Comparison of ENCODE assay signal across 1 cellular context in the genomic region with DNA sequence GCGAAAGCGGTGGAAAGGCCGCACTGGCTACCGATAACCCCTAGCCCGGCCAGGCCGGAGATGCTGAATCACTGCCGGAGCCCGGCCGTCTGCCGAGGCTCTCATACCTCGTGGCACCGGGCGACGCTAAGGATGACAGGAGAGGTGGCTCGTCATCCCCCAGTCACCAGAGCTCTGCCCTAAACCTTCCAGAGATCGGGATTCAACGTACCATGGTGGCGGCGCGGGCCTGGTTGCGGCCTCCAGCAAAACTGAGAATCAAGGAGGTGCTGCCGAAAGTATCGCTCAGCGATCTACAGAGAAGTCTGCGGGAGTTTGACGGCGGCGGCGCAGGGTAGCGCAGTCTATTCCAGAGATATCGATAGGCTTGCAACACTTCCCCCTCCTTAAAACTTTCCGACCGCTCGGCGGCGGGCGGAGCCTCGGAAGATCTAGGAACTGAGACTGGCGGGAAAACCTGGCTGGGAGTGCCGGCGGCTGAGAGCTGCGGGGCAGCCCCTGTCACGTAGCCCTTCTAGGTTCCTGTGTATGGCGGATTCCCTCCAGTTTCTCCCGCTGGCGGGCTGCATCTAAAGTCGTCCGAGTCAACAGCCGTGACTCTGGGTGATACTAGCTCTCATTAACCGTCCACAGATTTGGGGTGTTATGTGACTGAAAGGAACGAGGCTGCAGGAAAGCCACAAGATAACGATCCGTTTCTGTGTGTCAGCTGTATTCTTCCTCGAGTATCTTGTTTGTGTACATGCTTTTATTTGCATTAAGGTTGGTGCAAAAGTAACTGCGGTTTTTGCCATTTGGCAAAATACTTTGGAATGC.
A peak's percentile ranks its signal among the peaks of the same experiment; 100 is the strongest.
TF ChIP-seq lines count a peak whose summit lies in the region.

A gene (minus strand): TSS at position 301 of the 816 bp plus-strand sequence. CDS start 87 bp downstream, at position 214.

TF ChIP-seq in HepG2, 621 proteins besides CTCF, POLR2A, EP300 and RAD21 (continued from another document and continues in another):
- TF ChIP-seq ZNF484 (CRISPR knock-in tag; IDR thresholded peaks at IDR 0.05; ENCODE audit: borderline replicate concordance, low read depth) (no peak), POLR2AphosphoS5 (IDR thresholded peaks at IDR 0.05; ENCODE audit: low read depth, low read length) (peak; percentile 80), CAMTA2 (CRISPR knock-in tag; IDR thresholded peaks at IDR 0.05; ENCODE audit: borderline replicate concordance) (0 out of 2 replicates have a peak, but pooled peaks have one; percentile 44), NCOA2 (CRISPR knock-in tag; IDR thresholded peaks at IDR 0.05) (peak; percentile 38), SPEN (CRISPR knock-in tag; IDR thresholded peaks at IDR 0.05; ENCODE audit: low read depth) (peak; percentile 95), CHCHD3 (CRISPR knock-in tag; IDR thresholded peaks at IDR 0.05) (peak; percentile 31; the same call in 1 of the 2 replicates), NCOA5 (CRISPR knock-in tag; IDR thresholded peaks at IDR 0.05) (no peak), CEBPB (IDR thresholded peaks at IDR 0.05; ENCODE audit: borderline replicate concordance, low read depth, low read length) (peak; percentile 94), ZNF232 (CRISPR knock-in tag; IDR thresholded peaks at IDR 0.05; ENCODE audit: borderline replicate concordance) (peak; percentile 78; the same call in 1 of the 2 replicates), AHR (CRISPR knock-in tag; IDR thresholded peaks at IDR 0.05) (peak; percentile 55; the same call in 1 of the 2 replicates), THYN1 (CRISPR knock-in tag; IDR thresholded peaks at IDR 0.05; ENCODE audit: borderline replicate concordance, low read depth) (0 out of 2 replicates have a peak, but pooled peaks have one; percentile 31), SP2 (CRISPR knock-in tag; IDR thresholded peaks at IDR 0.05) (no peak), TAF1 (CRISPR knock-in tag; IDR thresholded peaks at IDR 0.05) (peak; percentile 83; the same call in 1 of the 2 replicates), ZBTB7A (CRISPR knock-in tag; IDR thresholded peaks at IDR 0.05) (no peak; the same call in 1 of the 2 replicates), U2AF2 (IDR thresholded peaks at IDR 0.05; ENCODE audit: low read depth, low read length) (no peak), RFXAP (CRISPR knock-in tag; IDR thresholded peaks at IDR 0.05; ENCODE audit: borderline replicate concordance) (peak; percentile 84; the same call in 1 of the 2 replicates), ZNF83 (CRISPR knock-in tag; IDR thresholded peaks at IDR 0.05; ENCODE audit: borderline replicate concordance) (0 out of 2 replicates have a peak, but pooled peaks have one; percentile 21), ZNF839 (CRISPR knock-in tag; IDR thresholded peaks at IDR 0.05; ENCODE audit: borderline replicate concordance) (no peak), ZNF660 (CRISPR knock-in tag; IDR thresholded peaks at IDR 0.05; ENCODE audit: borderline replicate concordance, low read depth) (no peak), MEIS2 (CRISPR knock-in tag; IDR thresholded peaks at IDR 0.05) (no peak; the same call in 1 of the 2 replicates), ZFX (CRISPR knock-in tag; IDR thresholded peaks at IDR 0.05; ENCODE audit: low read depth) (peak; percentile 99), ZC3H4 (CRISPR knock-in tag; IDR thresholded peaks at IDR 0.05; ENCODE audit: borderline replicate concordance) (no peak)
- TF ChIP-seq, protein P1, sequence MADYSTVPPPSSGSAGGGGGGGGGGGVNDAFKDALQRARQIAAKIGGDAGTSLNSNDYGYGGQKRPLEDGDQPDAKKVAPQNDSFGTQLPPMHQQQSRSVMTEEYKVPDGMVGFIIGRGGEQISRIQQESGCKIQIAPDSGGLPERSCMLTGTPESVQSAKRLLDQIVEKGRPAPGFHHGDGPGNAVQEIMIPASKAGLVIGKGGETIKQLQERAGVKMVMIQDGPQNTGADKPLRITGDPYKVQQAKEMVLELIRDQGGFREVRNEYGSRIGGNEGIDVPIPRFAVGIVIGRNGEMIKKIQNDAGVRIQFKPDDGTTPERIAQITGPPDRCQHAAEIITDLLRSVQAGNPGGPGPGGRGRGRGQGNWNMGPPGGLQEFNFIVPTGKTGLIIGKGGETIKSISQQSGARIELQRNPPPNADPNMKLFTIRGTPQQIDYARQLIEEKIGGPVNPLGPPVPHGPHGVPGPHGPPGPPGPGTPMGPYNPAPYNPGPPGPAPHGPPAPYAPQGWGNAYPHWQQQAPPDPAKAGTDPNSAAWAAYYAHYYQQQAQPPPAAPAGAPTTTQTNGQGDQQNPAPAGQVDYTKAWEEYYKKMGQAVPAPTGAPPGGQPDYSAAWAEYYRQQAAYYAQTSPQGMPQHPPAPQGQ (CRISPR knock-in tag; IDR thresholded peaks at IDR 0.05; ENCODE audit: borderline replicate concordance), result no peak
- TF ChIP-seq, protein P2, sequence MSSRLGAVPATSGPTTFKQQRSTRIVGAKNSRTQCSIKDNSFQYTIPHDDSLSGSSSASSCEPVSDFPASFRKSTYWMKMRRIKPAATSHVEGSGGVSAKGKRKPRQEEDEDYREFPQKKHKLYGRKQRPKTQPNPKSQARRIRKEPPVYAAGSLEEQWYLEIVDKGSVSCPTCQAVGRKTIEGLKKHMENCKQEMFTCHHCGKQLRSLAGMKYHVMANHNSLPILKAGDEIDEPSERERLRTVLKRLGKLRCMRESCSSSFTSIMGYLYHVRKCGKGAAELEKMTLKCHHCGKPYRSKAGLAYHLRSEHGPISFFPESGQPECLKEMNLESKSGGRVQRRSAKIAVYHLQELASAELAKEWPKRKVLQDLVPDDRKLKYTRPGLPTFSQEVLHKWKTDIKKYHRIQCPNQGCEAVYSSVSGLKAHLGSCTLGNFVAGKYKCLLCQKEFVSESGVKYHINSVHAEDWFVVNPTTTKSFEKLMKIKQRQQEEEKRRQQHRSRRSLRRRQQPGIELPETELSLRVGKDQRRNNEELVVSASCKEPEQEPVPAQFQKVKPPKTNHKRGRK (CRISPR knock-in tag; IDR thresholded peaks at IDR 0.05), result no peak
- TF ChIP-seq, protein P3, sequence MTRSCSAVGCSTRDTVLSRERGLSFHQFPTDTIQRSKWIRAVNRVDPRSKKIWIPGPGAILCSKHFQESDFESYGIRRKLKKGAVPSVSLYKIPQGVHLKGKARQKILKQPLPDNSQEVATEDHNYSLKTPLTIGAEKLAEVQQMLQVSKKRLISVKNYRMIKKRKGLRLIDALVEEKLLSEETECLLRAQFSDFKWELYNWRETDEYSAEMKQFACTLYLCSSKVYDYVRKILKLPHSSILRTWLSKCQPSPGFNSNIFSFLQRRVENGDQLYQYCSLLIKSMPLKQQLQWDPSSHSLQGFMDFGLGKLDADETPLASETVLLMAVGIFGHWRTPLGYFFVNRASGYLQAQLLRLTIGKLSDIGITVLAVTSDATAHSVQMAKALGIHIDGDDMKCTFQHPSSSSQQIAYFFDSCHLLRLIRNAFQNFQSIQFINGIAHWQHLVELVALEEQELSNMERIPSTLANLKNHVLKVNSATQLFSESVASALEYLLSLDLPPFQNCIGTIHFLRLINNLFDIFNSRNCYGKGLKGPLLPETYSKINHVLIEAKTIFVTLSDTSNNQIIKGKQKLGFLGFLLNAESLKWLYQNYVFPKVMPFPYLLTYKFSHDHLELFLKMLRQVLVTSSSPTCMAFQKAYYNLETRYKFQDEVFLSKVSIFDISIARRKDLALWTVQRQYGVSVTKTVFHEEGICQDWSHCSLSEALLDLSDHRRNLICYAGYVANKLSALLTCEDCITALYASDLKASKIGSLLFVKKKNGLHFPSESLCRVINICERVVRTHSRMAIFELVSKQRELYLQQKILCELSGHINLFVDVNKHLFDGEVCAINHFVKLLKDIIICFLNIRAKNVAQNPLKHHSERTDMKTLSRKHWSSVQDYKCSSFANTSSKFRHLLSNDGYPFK (CRISPR knock-in tag; IDR thresholded peaks at IDR 0.05; ENCODE audit: borderline replicate concordance), result peak; percentile 91; the same call in 1 of the 2 replicates
- TF ChIP-seq, protein P4, sequence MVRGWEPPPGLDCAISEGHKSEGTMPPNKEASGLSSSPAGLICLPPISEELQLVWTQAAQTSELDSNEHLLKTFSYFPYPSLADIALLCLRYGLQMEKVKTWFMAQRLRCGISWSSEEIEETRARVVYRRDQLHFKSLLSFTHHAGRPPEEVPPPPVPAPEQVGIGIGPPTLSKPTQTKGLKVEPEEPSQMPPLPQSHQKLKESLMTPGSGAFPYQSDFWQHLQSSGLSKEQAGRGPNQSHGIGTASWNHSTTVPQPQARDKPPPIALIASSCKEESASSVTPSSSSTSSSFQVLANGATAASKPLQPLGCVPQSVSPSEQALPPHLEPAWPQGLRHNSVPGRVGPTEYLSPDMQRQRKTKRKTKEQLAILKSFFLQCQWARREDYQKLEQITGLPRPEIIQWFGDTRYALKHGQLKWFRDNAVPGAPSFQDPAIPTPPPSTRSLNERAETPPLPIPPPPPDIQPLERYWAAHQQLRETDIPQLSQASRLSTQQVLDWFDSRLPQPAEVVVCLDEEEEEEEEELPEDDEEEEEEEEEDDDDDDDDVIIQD (CRISPR knock-in tag; IDR thresholded peaks at IDR 0.05; ENCODE audit: low read depth), result peak; percentile 72; the same call in 1 of the 2 replicates
- TF ChIP-seq, protein P5, sequence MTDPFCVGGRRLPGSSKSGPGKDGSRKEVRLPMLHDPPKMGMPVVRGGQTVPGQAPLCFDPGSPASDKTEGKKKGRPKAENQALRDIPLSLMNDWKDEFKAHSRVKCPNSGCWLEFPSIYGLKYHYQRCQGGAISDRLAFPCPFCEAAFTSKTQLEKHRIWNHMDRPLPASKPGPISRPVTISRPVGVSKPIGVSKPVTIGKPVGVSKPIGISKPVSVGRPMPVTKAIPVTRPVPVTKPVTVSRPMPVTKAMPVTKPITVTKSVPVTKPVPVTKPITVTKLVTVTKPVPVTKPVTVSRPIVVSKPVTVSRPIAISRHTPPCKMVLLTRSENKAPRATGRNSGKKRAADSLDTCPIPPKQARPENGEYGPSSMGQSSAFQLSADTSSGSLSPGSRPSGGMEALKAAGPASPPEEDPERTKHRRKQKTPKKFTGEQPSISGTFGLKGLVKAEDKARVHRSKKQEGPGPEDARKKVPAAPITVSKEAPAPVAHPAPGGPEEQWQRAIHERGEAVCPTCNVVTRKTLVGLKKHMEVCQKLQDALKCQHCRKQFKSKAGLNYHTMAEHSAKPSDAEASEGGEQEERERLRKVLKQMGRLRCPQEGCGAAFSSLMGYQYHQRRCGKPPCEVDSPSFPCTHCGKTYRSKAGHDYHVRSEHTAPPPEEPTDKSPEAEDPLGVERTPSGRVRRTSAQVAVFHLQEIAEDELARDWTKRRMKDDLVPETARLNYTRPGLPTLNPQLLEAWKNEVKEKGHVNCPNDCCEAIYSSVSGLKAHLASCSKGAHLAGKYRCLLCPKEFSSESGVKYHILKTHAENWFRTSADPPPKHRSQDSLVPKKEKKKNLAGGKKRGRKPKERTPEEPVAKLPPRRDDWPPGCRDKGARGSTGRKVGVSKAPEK (CRISPR knock-in tag; IDR thresholded peaks at IDR 0.05; ENCODE audit: borderline replicate concordance), result no peak
- TF ChIP-seq, protein P6, sequence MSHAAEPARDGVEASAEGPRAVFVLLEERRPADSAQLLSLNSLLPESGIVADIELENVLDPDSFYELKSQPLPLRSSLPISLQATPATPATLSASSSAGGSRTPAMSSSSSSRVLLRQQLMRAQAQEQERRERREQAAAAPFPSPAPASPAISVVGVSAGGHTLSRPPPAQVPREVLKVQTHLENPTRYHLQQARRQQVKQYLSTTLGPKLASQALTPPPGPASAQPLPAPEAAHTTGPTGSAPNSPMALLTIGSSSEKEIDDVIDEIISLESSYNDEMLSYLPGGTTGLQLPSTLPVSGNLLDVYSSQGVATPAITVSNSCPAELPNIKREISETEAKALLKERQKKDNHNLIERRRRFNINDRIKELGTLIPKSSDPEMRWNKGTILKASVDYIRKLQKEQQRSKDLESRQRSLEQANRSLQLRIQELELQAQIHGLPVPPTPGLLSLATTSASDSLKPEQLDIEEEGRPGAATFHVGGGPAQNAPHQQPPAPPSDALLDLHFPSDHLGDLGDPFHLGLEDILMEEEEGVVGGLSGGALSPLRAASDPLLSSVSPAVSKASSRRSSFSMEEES (CRISPR knock-in tag; IDR thresholded peaks at IDR 0.05), result 0 out of 2 replicates have a peak, but pooled peaks have one; percentile 34
- TF ChIP-seq, protein P7, sequence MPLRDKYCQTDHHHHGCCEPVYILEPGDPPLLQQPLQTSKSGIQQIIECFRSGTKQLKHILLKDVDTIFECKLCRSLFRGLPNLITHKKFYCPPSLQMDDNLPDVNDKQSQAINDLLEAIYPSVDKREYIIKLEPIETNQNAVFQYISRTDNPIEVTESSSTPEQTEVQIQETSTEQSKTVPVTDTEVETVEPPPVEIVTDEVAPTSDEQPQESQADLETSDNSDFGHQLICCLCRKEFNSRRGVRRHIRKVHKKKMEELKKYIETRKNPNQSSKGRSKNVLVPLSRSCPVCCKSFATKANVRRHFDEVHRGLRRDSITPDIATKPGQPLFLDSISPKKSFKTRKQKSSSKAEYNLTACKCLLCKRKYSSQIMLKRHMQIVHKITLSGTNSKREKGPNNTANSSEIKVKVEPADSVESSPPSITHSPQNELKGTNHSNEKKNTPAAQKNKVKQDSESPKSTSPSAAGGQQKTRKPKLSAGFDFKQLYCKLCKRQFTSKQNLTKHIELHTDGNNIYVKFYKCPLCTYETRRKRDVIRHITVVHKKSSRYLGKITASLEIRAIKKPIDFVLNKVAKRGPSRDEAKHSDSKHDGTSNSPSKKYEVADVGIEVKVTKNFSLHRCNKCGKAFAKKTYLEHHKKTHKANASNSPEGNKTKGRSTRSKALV (CRISPR knock-in tag; IDR thresholded peaks at IDR 0.05), result peak; percentile 73
- TF ChIP-seq, protein P8, sequence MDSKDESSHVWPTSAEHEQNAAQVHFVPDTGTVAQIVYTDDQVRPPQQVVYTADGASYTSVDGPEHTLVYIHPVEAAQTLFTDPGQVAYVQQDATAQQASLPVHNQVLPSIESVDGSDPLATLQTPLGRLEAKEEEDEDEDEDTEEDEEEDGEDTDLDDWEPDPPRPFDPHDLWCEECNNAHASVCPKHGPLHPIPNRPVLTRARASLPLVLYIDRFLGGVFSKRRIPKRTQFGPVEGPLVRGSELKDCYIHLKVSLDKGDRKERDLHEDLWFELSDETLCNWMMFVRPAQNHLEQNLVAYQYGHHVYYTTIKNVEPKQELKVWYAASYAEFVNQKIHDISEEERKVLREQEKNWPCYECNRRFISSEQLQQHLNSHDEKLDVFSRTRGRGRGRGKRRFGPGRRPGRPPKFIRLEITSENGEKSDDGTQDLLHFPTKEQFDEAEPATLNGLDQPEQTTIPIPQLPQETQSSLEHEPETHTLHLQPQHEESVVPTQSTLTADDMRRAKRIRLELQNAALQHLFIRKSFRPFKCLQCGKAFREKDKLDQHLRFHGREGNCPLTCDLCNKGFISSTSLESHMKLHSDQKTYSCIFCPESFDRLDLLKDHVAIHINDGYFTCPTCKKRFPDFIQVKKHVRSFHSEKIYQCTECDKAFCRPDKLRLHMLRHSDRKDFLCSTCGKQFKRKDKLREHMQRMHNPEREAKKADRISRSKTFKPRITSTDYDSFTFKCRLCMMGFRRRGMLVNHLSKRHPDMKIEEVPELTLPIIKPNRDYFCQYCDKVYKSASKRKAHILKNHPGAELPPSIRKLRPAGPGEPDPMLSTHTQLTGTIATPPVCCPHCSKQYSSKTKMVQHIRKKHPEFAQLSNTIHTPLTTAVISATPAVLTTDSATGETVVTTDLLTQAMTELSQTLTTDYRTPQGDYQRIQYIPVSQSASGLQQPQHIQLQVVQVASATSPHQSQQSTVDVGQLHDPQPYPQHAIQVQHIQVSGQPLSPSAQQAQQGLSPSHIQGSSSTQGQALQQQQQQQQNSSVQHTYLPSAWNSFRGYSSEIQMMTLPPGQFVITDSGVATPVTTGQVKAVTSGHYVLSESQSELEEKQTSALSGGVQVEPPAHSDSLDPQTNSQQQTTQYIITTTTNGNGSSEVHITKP (CRISPR knock-in tag; IDR thresholded peaks at IDR 0.05; ENCODE audit: low read depth), result no peak
- TF ChIP-seq, protein P9, sequence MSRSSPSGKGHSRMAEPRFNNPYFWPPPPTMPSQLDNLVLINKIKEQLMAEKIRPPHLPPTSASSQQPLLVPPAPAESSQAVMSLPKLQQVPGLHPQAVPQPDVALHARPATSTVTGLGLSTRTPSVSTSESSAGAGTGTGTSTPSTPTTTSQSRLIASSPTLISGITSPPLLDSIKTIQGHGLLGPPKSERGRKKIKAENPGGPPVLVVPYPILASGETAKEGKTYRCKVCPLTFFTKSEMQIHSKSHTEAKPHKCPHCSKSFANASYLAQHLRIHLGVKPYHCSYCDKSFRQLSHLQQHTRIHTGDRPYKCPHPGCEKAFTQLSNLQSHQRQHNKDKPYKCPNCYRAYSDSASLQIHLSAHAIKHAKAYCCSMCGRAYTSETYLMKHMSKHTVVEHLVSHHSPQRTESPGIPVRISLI (CRISPR knock-in tag; IDR thresholded peaks at IDR 0.05; ENCODE audit: borderline replicate concordance), result no peak
